In genomic region chr1:197003132-197003531, GRCh38 we compare ENCODE assay signal across 38 cellular contexts. TPM values are rescaled to one million over a fixed set of nuclear protein-coding genes. Genes with fewer than 3 reads are reported as not detected.
"Had no signal": no experiment of that assay in that cellular context is flagged by ENCODE, and none has a peak within 500 bp of the region (broad histone marks: within the 10 kb centered on the region; RNA-seq: fewer than 3 reads in every experiment).

No MANE protein-coding gene starts in this region.

- DNase-seq: activated B cell treated with CpG ODN at 0.5 μM for 24 hours; activated CD4-positive, alpha-beta memory T cell treated with anti-CD3 and anti-CD28 coated beads for 36 hours; activated CD4-positive, alpha-beta T cell treated with anti-CD3 and anti-CD28 coated beads for 4 hours; activated CD4-positive, alpha-beta T cell treated with anti-CD3 and anti-CD28 coated beads, Interleukin-2, amount 10 ng/mL, durations not matched to agents 24 days and 14 days; activated CD4-positive, alpha-beta T cell treated with anti-CD3 and anti-CD28 coated beads, Interleukin-2, amount 50 U/mL, for 1 hour; activated CD4-positive, alpha-beta T cell treated with anti-CD3 and anti-CD28 coated beads, Interleukin-2, amount 50 U/mL, for 4 hours; activated CD4-positive, CD25-positive, alpha-beta regulatory T cell treated with anti-CD3 and anti-CD28 coated beads, Interleukin-2, amount 50 U/mL, for 72 hours; activated CD8-positive, alpha-beta memory T cell treated with anti-CD3 and anti-CD28 coated beads, Interleukin-2, amount 50 U/mL, for 4 hours; activated CD8-positive, alpha-beta T cell treated with anti-CD3 and anti-CD28 coated beads for 36 hours; activated effector memory CD4-positive, alpha-beta T cell treated with anti-CD3 and anti-CD28 coated beads, Interleukin-2, amount 50 U/mL, for 16 hours; activated gamma-delta T cell treated with Interleukin-2 at 50 U/mL for 16 hours; activated naive CD4-positive, alpha-beta T cell; activated naive CD4-positive, alpha-beta T cell treated with anti-CD3 and anti-CD28 coated beads for 36 hours; activated naive CD4-positive, alpha-beta T cell treated with anti-CD3 and anti-CD28 coated beads, Interleukin-2, amount 50 U/mL, for 16 hours; activated naive CD8-positive, alpha-beta T cell treated with anti-CD3 and anti-CD28 coated beads for 36 hours; activated T-cell treated with anti-CD3 and anti-CD28 coated beads for 4 hours; activated T-cell treated with anti-CD3 and anti-CD28 coated beads, Interleukin-2, amount 50 U/mL, for 1 hour; activated T-cell treated with anti-CD3 and anti-CD28 coated beads, Interleukin-2, amount 50 U/mL, for 4 hours; activated T-cell treated with anti-CD3 and anti-CD28 coated beads, Interleukin-2, amount 50 U/mL, for 72 hours; adrenal gland; amniotic stem cell; aorta; body of pancreas; brain microvascular endothelial cell; central memory CD4-positive, alpha-beta T cell; SW 1271; T-helper 1 cell; T-helper 2 cell; T-helper 9 cell had no signal

- H3K4me3 Mint-ChIP-seq: activated B cell treated with CpG ODN at 0.5 μM for 24 hours; activated CD4-positive, alpha-beta memory T cell treated with anti-CD3 and anti-CD28 coated beads for 36 hours; activated CD4-positive, alpha-beta T cell treated with anti-CD3 and anti-CD28 coated beads, Interleukin-2, amount 10 ng/mL, durations not matched to agents 24 days and 14 days; activated CD8-positive, alpha-beta T cell treated with anti-CD3 and anti-CD28 coated beads for 36 hours; activated naive CD4-positive, alpha-beta T cell treated with anti-CD3 and anti-CD28 coated beads for 36 hours; activated naive CD8-positive, alpha-beta T cell treated with anti-CD3 and anti-CD28 coated beads for 36 hours; activated T-cell treated with anti-CD3 and anti-CD28 coated beads, Interleukin-2, amount 50 U/mL, for 4 hours; activated T-cell treated with anti-CD3 and anti-CD28 coated beads, Interleukin-2, amount 50 U/mL, for 72 hours; activated T-helper 1 cell treated with anti-CD3 and anti-CD28 coated beads, Interleukin-12 subunit alpha, Interleukin-12 subunit beta, Interleukin-2, Interleukin-4 antibody, amounts not matched to agents 30 ng/mL and 10 ng/mL and 1 ng/mL, durations not matched to agents 14 hours and 24 hours and 36 hours; activated T-helper 17 cell treated with anti-CD3 and anti-CD28 coated beads, Interleukin-2, amount 50 U/mL, for 72 hours; T-helper 1 cell treated with Interleukin-12 subunit alpha and Interleukin-12 subunit beta and Interleukin-4 antibody, amounts not matched to agents 30 μg/mL and 1 μg/mL, for 36 hours; T-helper 2 cell treated with Interferon-gamma antibody and Interleukin-4, amounts not matched to agents 5 μg/mL and 100 μg/mL, for 36 hours had no signal

- H3K27me3 Mint-ChIP-seq: activated B cell treated with CpG ODN at 0.5 μM for 24 hours; activated CD4-positive, alpha-beta T cell treated with anti-CD3 and anti-CD28 coated beads, Interleukin-2, amount 10 ng/mL, durations not matched to agents 24 days and 14 days; activated CD8-positive, alpha-beta T cell treated with anti-CD3 and anti-CD28 coated beads for 36 hours; activated naive CD8-positive, alpha-beta T cell treated with anti-CD3 and anti-CD28 coated beads for 36 hours had no signal

- H3K27ac ChIP-seq: adrenal gland, body of pancreas, brain microvascular endothelial cell, breast epithelium had no signal

- H3K27me3 ChIP-seq: adrenal gland, body of pancreas, brain microvascular endothelial cell, breast epithelium had no signal

- H3K9me3 Mint-ChIP-seq: activated B cell treated with CpG ODN at 0.5 μM for 24 hours; activated CD4-positive, alpha-beta memory T cell treated with anti-CD3 and anti-CD28 coated beads for 36 hours; activated CD4-positive, alpha-beta T cell treated with anti-CD3 and anti-CD28 coated beads, Interleukin-2, amount 10 ng/mL, durations not matched to agents 24 days and 14 days; activated CD8-positive, alpha-beta T cell treated with anti-CD3 and anti-CD28 coated beads for 36 hours; activated naive CD4-positive, alpha-beta T cell treated with anti-CD3 and anti-CD28 coated beads for 36 hours; activated naive CD4-positive, alpha-beta T cell treated with anti-CD3 and anti-CD28 coated beads, Interleukin-2, amount 50 U/mL, for 72 hours; activated naive CD8-positive, alpha-beta T cell treated with anti-CD3 and anti-CD28 coated beads for 36 hours; activated T-cell treated with anti-CD3 and anti-CD28 coated beads, Interleukin-2, amount 50 U/mL, for 4 hours; activated T-cell treated with anti-CD3 and anti-CD28 coated beads, Interleukin-2, amount 50 U/mL, for 72 hours; activated T-helper 1 cell treated with anti-CD3 and anti-CD28 coated beads, Interleukin-12 subunit alpha, Interleukin-12 subunit beta, Interleukin-2, Interleukin-4 antibody, amounts not matched to agents 30 ng/mL and 10 ng/mL and 1 ng/mL, durations not matched to agents 14 hours and 24 hours and 36 hours; activated T-helper 17 cell treated with anti-CD3 and anti-CD28 coated beads, Interleukin-2, amount 50 U/mL, for 72 hours; T-helper 1 cell treated with Interleukin-12 subunit alpha and Interleukin-12 subunit beta and Interleukin-4 antibody, amounts not matched to agents 30 μg/mL and 1 μg/mL, for 36 hours; T-helper 2 cell treated with Interferon-gamma antibody and Interleukin-4, amounts not matched to agents 5 μg/mL and 100 μg/mL, for 36 hours had no signal

- H3K36me3 Mint-ChIP-seq: activated CD4-positive, alpha-beta memory T cell treated with anti-CD3 and anti-CD28 coated beads for 36 hours; activated naive CD4-positive, alpha-beta T cell treated with anti-CD3 and anti-CD28 coated beads, Interleukin-2, amount 50 U/mL, for 72 hours; activated naive CD8-positive, alpha-beta T cell treated with anti-CD3 and anti-CD28 coated beads for 36 hours had no signal

- H3K9me3 ChIP-seq: adrenal gland, body of pancreas, breast epithelium had no signal

- H3K27ac Mint-ChIP-seq: activated B cell treated with CpG ODN at 0.5 μM for 24 hours; activated CD4-positive, alpha-beta memory T cell treated with anti-CD3 and anti-CD28 coated beads for 36 hours; activated CD4-positive, alpha-beta T cell treated with anti-CD3 and anti-CD28 coated beads, Interleukin-2, amount 10 ng/mL, durations not matched to agents 24 days and 14 days; activated CD8-positive, alpha-beta T cell treated with anti-CD3 and anti-CD28 coated beads for 36 hours; activated naive CD4-positive, alpha-beta T cell treated with anti-CD3 and anti-CD28 coated beads for 36 hours; activated naive CD4-positive, alpha-beta T cell treated with anti-CD3 and anti-CD28 coated beads, Interleukin-2, amount 50 U/mL, for 72 hours; activated naive CD8-positive, alpha-beta T cell treated with anti-CD3 and anti-CD28 coated beads for 36 hours; activated T-cell treated with anti-CD3 and anti-CD28 coated beads, Interleukin-2, amount 50 U/mL, for 72 hours; activated T-helper 1 cell treated with anti-CD3 and anti-CD28 coated beads, Interleukin-12 subunit alpha, Interleukin-12 subunit beta, Interleukin-2, Interleukin-4 antibody, amounts not matched to agents 30 ng/mL and 10 ng/mL and 1 ng/mL, durations not matched to agents 14 hours and 24 hours and 36 hours; activated T-helper 17 cell treated with anti-CD3 and anti-CD28 coated beads, Interleukin-2, amount 50 U/mL, for 72 hours; T-helper 1 cell treated with Interleukin-12 subunit alpha and Interleukin-12 subunit beta and Interleukin-4 antibody, amounts not matched to agents 30 μg/mL and 1 μg/mL, for 36 hours; T-helper 2 cell treated with Interferon-gamma antibody and Interleukin-4, amounts not matched to agents 5 μg/mL and 100 μg/mL, for 36 hours had no signal

- H3K4me1 Mint-ChIP-seq: activated B cell treated with CpG ODN at 0.5 μM for 24 hours; activated CD4-positive, alpha-beta T cell treated with anti-CD3 and anti-CD28 coated beads, Interleukin-2, amount 10 ng/mL, durations not matched to agents 24 days and 14 days; activated naive CD8-positive, alpha-beta T cell treated with anti-CD3 and anti-CD28 coated beads for 36 hours; activated T-helper 17 cell treated with anti-CD3 and anti-CD28 coated beads, Interleukin-2, amount 50 U/mL, for 72 hours had no signal

- H3K4me3 ChIP-seq: adrenal gland, body of pancreas, breast epithelium had no signal

- ATAC-seq: activated CD8-positive, alpha-beta T cell treated with anti-CD3 and anti-CD28 coated beads for 36 hours; activated naive CD4-positive, alpha-beta T cell treated with anti-CD3 and anti-CD28 coated beads, Interleukin-2, amount 50 U/mL, for 72 hours; activated T-cell treated with anti-CD3 and anti-CD28 coated beads, Interleukin-2, amount 50 U/mL, for 4 hours; activated T-cell treated with anti-CD3 and anti-CD28 coated beads, Interleukin-2, amount 50 U/mL, for 72 hours; activated T-helper 17 cell treated with anti-CD3 and anti-CD28 coated beads, Interleukin-2, amount 50 U/mL, for 72 hours; body of pancreas had no signal

- H3K36me3 ChIP-seq: adrenal gland, brain microvascular endothelial cell, breast epithelium had no signal

RNA-seq across cellular contexts. Expression of gene CFHR5, which starts 25.8 kb away (rescaled TPM):
- total RNA-seq: activated B cell treated with CpG ODN at 0.5 μM for 24 hours; activated CD4-positive, alpha-beta memory T cell treated with anti-CD3 and anti-CD28 coated beads for 36 hours; activated CD4-positive, alpha-beta T cell treated with anti-CD3 and anti-CD28 coated beads, Interleukin-2, amount 10 ng/mL, durations not matched to agents 24 days and 14 days; activated CD8-positive, alpha-beta memory T cell treated with anti-CD3 and anti-CD28 coated beads for 36 hours; activated CD8-positive, alpha-beta T cell treated with anti-CD3 and anti-CD28 coated beads for 36 hours; activated naive CD4-positive, alpha-beta T cell treated with anti-CD3 and anti-CD28 coated beads for 36 hours; activated naive CD4-positive, alpha-beta T cell treated with anti-CD3 and anti-CD28 coated beads, Interleukin-2, amount 50 U/mL, for 72 hours; activated naive CD8-positive, alpha-beta T cell treated with anti-CD3 and anti-CD28 coated beads for 36 hours; activated T-cell treated with anti-CD3 and anti-CD28 coated beads, Interleukin-2, amount 50 U/mL, for 4 hours; activated T-cell treated with anti-CD3 and anti-CD28 coated beads, Interleukin-2, amount 50 U/mL, for 72 hours; activated T-helper 1 cell treated with anti-CD3 and anti-CD28 coated beads, Interleukin-12 subunit alpha, Interleukin-12 subunit beta, Interleukin-2, Interleukin-4 antibody, amounts not matched to agents 30 ng/mL and 10 ng/mL and 1 ng/mL, durations not matched to agents 14 hours and 24 hours and 36 hours; activated T-helper 17 cell treated with anti-CD3 and anti-CD28 coated beads, Interleukin-2, amount 50 U/mL, for 72 hours; adrenal gland; aorta; astrocyte; body of pancreas; breast epithelium; cardiac septum had no signal

RNA-seq across cellular contexts. Expression of gene CFHR2, which starts 59.6 kb away (rescaled TPM):
- total RNA-seq: activated B cell treated with CpG ODN at 0.5 μM for 24 hours; activated CD4-positive, alpha-beta memory T cell treated with anti-CD3 and anti-CD28 coated beads for 36 hours; activated CD8-positive, alpha-beta memory T cell treated with anti-CD3 and anti-CD28 coated beads for 36 hours; activated CD8-positive, alpha-beta T cell treated with anti-CD3 and anti-CD28 coated beads for 36 hours; activated naive CD4-positive, alpha-beta T cell treated with anti-CD3 and anti-CD28 coated beads for 36 hours; activated naive CD4-positive, alpha-beta T cell treated with anti-CD3 and anti-CD28 coated beads, Interleukin-2, amount 50 U/mL, for 72 hours; activated naive CD8-positive, alpha-beta T cell treated with anti-CD3 and anti-CD28 coated beads for 36 hours; activated T-cell treated with anti-CD3 and anti-CD28 coated beads, Interleukin-2, amount 50 U/mL, for 4 hours; activated T-cell treated with anti-CD3 and anti-CD28 coated beads, Interleukin-2, amount 50 U/mL, for 72 hours; activated T-helper 1 cell treated with anti-CD3 and anti-CD28 coated beads, Interleukin-12 subunit alpha, Interleukin-12 subunit beta, Interleukin-2, Interleukin-4 antibody, amounts not matched to agents 30 ng/mL and 10 ng/mL and 1 ng/mL, durations not matched to agents 14 hours and 24 hours and 36 hours; activated T-helper 17 cell treated with anti-CD3 and anti-CD28 coated beads, Interleukin-2, amount 50 U/mL, for 72 hours; aorta; astrocyte; body of pancreas; breast epithelium; cardiac septum had no signal
